ENCODE assay signal across 16 cellular contexts in the genomic region with DNA sequence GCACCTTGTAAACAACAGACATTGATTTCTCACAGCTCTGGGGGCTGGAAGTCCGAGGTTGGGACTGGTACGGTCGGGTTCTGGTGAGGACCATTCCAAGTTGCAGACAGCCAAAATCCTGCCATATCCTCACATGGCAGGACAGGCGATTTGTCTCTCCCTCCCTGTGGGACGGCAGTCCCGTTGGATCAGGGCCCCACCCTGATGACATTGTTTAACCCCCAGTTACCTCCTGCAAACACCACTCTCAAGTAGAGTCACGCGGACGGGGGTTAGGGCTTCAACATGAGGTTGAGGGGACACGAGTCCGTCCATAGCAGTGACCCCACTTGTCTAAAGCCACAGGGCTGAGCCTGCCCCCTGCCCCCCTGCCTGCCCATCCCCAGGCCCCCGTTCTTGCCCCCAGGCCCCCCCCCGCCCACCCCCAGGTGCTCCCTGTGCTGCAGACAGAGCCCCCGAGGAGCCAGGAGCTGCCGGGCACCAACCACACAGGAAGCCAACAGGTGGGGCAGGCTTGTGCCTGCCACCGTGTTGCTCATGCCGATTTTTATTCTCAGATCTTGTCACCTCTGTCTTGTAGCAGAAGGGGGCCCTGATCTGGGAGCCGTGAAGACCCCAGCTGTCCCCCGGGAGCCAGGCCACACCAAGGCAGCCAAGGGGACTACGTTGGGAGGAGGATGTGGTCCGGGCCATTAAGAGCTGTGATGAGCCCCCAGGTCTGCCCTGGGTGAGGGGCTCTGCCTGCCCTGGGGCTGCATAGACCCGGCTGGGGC.
DNase-seq lines count a peak whose midpoint lies in the region; ATAC-seq, FAIRE-seq and TF ChIP-seq lines count a peak whose summit lies in the region.
"Had no signal": no experiment of that assay in that cellular context is flagged by ENCODE, and none has a peak within 500 bp of the region (broad histone marks: within the 10 kb centered on the region; RNA-seq: fewer than 3 reads in every experiment).

No MANE protein-coding gene starts in this region.

- TF ChIP-seq CTCF in RWPE2 (IDR thresholded peaks at IDR 0.05; ENCODE audit: poor library complexity, severe bottlenecking) (no peak), left ventricle myocardium inferior (IDR thresholded peaks at IDR 0.05; ENCODE audit: borderline replicate concordance) (no peak)

- H3K4me3 ChIP-seq in RWPE2 (ENCODE audit: severe bottlenecking) (no peak overlapping the region), left ventricle myocardium inferior (no peak overlapping the region)
- H3K4me3 ChIP-seq: breast epithelium, esophagus squamous epithelium, skin epidermis had no signal

- no peak overlapping the region for H3K4me3 Mint-ChIP-seq in activated CD4-positive, alpha-beta T cell treated with anti-CD3 and anti-CD28 coated beads, Interleukin-2, amount 10 ng/mL, durations not matched to agents 24 days and 14 days
- H3K4me3 Mint-ChIP-seq in stimulated activated effector memory CD8-positive, alpha-beta T cell treated with anti-CD3 and anti-CD28 coated beads, Interleukin-12 subunit alpha, Interleukin-12 subunit beta, amount 100 ng/mL, for 72 hours: no peak overlapping the region
- H3K4me3 Mint-ChIP-seq: IgD-negative memory B cell, mesothelial cell of epicardium had no signal

- peak overlapping the region; percentile 5 for H3K27ac Mint-ChIP-seq in activated CD4-positive, alpha-beta T cell treated with anti-CD3 and anti-CD28 coated beads, Interleukin-2, amount 10 ng/mL, durations not matched to agents 24 days and 14 days
- peak overlapping the region; percentile 63 for H3K27ac Mint-ChIP-seq in stimulated activated effector memory CD8-positive, alpha-beta T cell treated with anti-CD3 and anti-CD28 coated beads, Interleukin-12 subunit alpha, Interleukin-12 subunit beta, amount 100 ng/mL, for 72 hours
- H3K27ac Mint-ChIP-seq: mesothelial cell of epicardium had no signal

- ATAC-seq in RWPE2 (ENCODE audit: low read depth) (no peak), HG02884 (IDR thresholded peaks at IDR 0.05; ENCODE audit: unreplicated experiment) (no peak)
- no peak for ATAC-seq in stimulated activated effector memory CD8-positive, alpha-beta T cell treated with anti-CD3 and anti-CD28 coated beads, Interleukin-12 subunit alpha, Interleukin-12 subunit beta, amount 100 ng/mL, for 72 hours

- H3K4me1 Mint-ChIP-seq in activated CD4-positive, alpha-beta T cell treated with anti-CD3 and anti-CD28 coated beads, Interleukin-2, amount 10 ng/mL, durations not matched to agents 24 days and 14 days: peaks cover 3% of the 10 kb centered on the region
- H3K4me1 Mint-ChIP-seq in stimulated activated effector memory CD8-positive, alpha-beta T cell treated with anti-CD3 and anti-CD28 coated beads, Interleukin-12 subunit alpha, Interleukin-12 subunit beta, amount 100 ng/mL, for 72 hours: no peaks in the 10 kb centered on the region
- H3K4me1 Mint-ChIP-seq: IgD-negative memory B cell, mesothelial cell of epicardium had no signal

- FAIRE-seq in urothelium cell line (lab: Jason Lieb, UNC): no peak
- FAIRE-seq: islet of Langerhans had no signal

- no peaks in the 10 kb centered on the region for H3K9me3 Mint-ChIP-seq in activated CD4-positive, alpha-beta T cell treated with anti-CD3 and anti-CD28 coated beads, Interleukin-2, amount 10 ng/mL, durations not matched to agents 24 days and 14 days
- H3K9me3 Mint-ChIP-seq in stimulated activated effector memory CD8-positive, alpha-beta T cell treated with anti-CD3 and anti-CD28 coated beads, Interleukin-12 subunit alpha, Interleukin-12 subunit beta, amount 100 ng/mL, for 72 hours: no peaks in the 10 kb centered on the region
- H3K9me3 Mint-ChIP-seq: IgD-negative memory B cell, mesothelial cell of epicardium had no signal

- no peak for DNase-seq in activated CD4-positive, alpha-beta T cell treated with anti-CD3 and anti-CD28 coated beads, Interleukin-2, amount 10 ng/mL, durations not matched to agents 24 days and 14 days
- no peak for DNase-seq in activated CD4-positive, alpha-beta T cell treated with anti-CD3 and anti-CD28 coated beads, Interleukin-2, amount 50 U/mL, for 1 hour
- peak; percentile 41 for DNase-seq in RWPE2 (ENCODE audit: low spot score)
- DNase-seq in left ventricle myocardium inferior: peak; percentile 6
- no peak for DNase-seq in stimulated activated effector memory CD8-positive, alpha-beta T cell treated with anti-CD3 and anti-CD28 coated beads, Interleukin-12 subunit alpha, Interleukin-12 subunit beta, amount 100 ng/mL, for 72 hours (ENCODE audit: low spot score in 2 of 2)
- DNase-seq in urothelium cell line (ENCODE audit: low spot score): no peak
- no peak for DNase-seq in NCI-H69 (lab: John Stamatoyannopoulos, UW)
- DNase-seq: 8988T, activated gamma-delta T cell, esophagus squamous epithelium had no signal

- H3K9me3 ChIP-seq in RWPE2 (ENCODE audit: severe bottlenecking) (no peaks in the 10 kb centered on the region), left ventricle myocardium inferior (replicated peaks) (peaks cover 4% of the 10 kb centered on the region)
- H3K9me3 ChIP-seq: esophagus squamous epithelium had no signal

- intact Hi-C loops in activated CD4-positive, alpha-beta T cell treated with anti-CD3 and anti-CD28 coated beads, Interleukin-2, amount 10 ng/mL, durations not matched to agents 24 days and 14 days (cut with micrococcal nuclease): no loop called here
- intact Hi-C loops in left ventricle myocardium inferior (cut with micrococcal nuclease): no loop called here

- H3K36me3 Mint-ChIP-seq in activated CD4-positive, alpha-beta T cell treated with anti-CD3 and anti-CD28 coated beads, Interleukin-2, amount 10 ng/mL, durations not matched to agents 24 days and 14 days (ENCODE audit: low read depth): peaks cover 18% of the 10 kb centered on the region
- H3K36me3 Mint-ChIP-seq in stimulated activated effector memory CD8-positive, alpha-beta T cell treated with anti-CD3 and anti-CD28 coated beads, Interleukin-12 subunit alpha, Interleukin-12 subunit beta, amount 100 ng/mL, for 72 hours: peaks cover 13% of the 10 kb centered on the region
- H3K36me3 Mint-ChIP-seq: IgD-negative memory B cell had no signal

- no peak overlapping the region for H3K27ac ChIP-seq in RWPE2 (ENCODE audit: poor library complexity, severe bottlenecking)
- H3K27ac ChIP-seq in left ventricle myocardium inferior (replicated peaks): no peak overlapping the region
- H3K27ac ChIP-seq: breast epithelium, esophagus squamous epithelium, skin epidermis had no signal

- no peaks in the 10 kb centered on the region for H3K27me3 Mint-ChIP-seq in activated CD4-positive, alpha-beta T cell treated with anti-CD3 and anti-CD28 coated beads, Interleukin-2, amount 10 ng/mL, durations not matched to agents 24 days and 14 days
- H3K27me3 Mint-ChIP-seq: IgD-negative memory B cell had no signal

- H3K36me3 ChIP-seq in RWPE2 (ENCODE audit: low read depth) (no peaks in the 10 kb centered on the region), left ventricle myocardium inferior (peaks cover 12% of the 10 kb centered on the region)
- H3K36me3 ChIP-seq: breast epithelium had no signal

- H3K4me1 ChIP-seq in RWPE2 (ENCODE audit: insufficient read depth, poor library complexity, severe bottlenecking) (no peaks in the 10 kb centered on the region), left ventricle myocardium inferior (no peaks in the 10 kb centered on the region)
- H3K4me1 ChIP-seq: breast epithelium, esophagus squamous epithelium had no signal

- no peaks in the 10 kb centered on the region for H3K27me3 ChIP-seq in RWPE2 (ENCODE audit: insufficient read depth, poor library complexity, severe bottlenecking)
- no peaks in the 10 kb centered on the region for H3K27me3 ChIP-seq in left ventricle myocardium inferior (ENCODE audit: low read depth)
- H3K27me3 ChIP-seq: breast epithelium, esophagus squamous epithelium had no signal

Comparison
In these comparisons a context has a peak if more than half of its experiments do, and no peak if none do; other contexts are left out.
1. DNase-seq: peak in RWPE2 (single experiment) and left ventricle myocardium inferior (single experiment); none in activated CD4-positive, alpha-beta T cell treated with anti-CD3 and anti-CD28 coated beads, Interleukin-2, amount 10 ng/mL, durations not matched to agents 24 days and 14 days (single experiment), activated CD4-positive, alpha-beta T cell treated with anti-CD3 and anti-CD28 coated beads, Interleukin-2, amount 50 U/mL, for 1 hour (single experiment), stimulated activated effector memory CD8-positive, alpha-beta T cell treated with anti-CD3 and anti-CD28 coated beads, Interleukin-12 subunit alpha, Interleukin-12 subunit beta, amount 100 ng/mL, for 72 hours (0 of 2), urothelium cell line (single experiment) and NCI-H69 (single experiment).